In genomic region chr10:99431190-99431549, GRCh38 we compare ENCODE assay signal across 8 cellular contexts. TPM values are rescaled to one million over a fixed set of nuclear protein-coding genes. Genes with fewer than 3 reads are reported as not detected.
DNase-seq lines count a peak whose midpoint lies in the region; ATAC-seq and TF ChIP-seq lines count a peak whose summit lies in the region.

No MANE protein-coding gene starts in this region.

- H3K27me3 Mint-ChIP-seq in activated CD4-positive, alpha-beta T cell treated with anti-CD3 and anti-CD28 coated beads, Interleukin-2, amount 10 ng/mL, durations not matched to agents 24 days and 14 days = no peaks in the 10 kb centered on the region
- no peaks in the 10 kb centered on the region for H3K27me3 Mint-ChIP-seq in activated naive CD8-positive, alpha-beta T cell treated with anti-CD3 and anti-CD28 coated beads, Interleukin-2, amount 10 ng/mL, durations not matched to agents 7 days and 5 days

- no peaks in the 10 kb centered on the region for H3K9me3 ChIP-seq in cardiac muscle cell (ENCODE audit: low read depth)
- H3K9me3 ChIP-seq in neutrophil = no peaks in the 10 kb centered on the region

- peaks cover 32% of the 10 kb centered on the region for H3K4me1 Mint-ChIP-seq in activated CD4-positive, alpha-beta T cell treated with anti-CD3 and anti-CD28 coated beads, Interleukin-2, amount 10 ng/mL, durations not matched to agents 24 days and 14 days
- peaks cover 32% of the 10 kb centered on the region for H3K4me1 Mint-ChIP-seq in activated naive CD8-positive, alpha-beta T cell treated with anti-CD3 and anti-CD28 coated beads, Interleukin-2, amount 10 ng/mL, durations not matched to agents 7 days and 5 days

- H3K4me1 ChIP-seq in cardiac muscle cell (ENCODE audit: low read depth) (peaks cover 19% of the 10 kb centered on the region), neutrophil (ENCODE audit: control insufficient read depth in 1 of 2, insufficient read depth in 1 of 2, low read depth in 1 of 2, low read length in 1 of 2) (peaks cover 6 to 11% of the 10 kb centered on the region in 2 experiments)

- ATAC-seq in activated naive CD8-positive, alpha-beta T cell treated with anti-CD3 and anti-CD28 coated beads, Interleukin-2, amount 10 ng/mL, durations not matched to agents 7 days and 5 days (ENCODE audit: low read depth) = no peak
- no peak for ATAC-seq in GM18498 (IDR thresholded peaks at IDR 0.05; ENCODE audit: unreplicated experiment)
- ATAC-seq in GM18858 (IDR thresholded peaks at IDR 0.05; ENCODE audit: unreplicated experiment) = no peak

- H3K4me3 Mint-ChIP-seq in activated CD4-positive, alpha-beta T cell treated with anti-CD3 and anti-CD28 coated beads, Interleukin-2, amount 10 ng/mL, durations not matched to agents 24 days and 14 days = peak overlapping the region; percentile 99
- H3K4me3 Mint-ChIP-seq in activated naive CD8-positive, alpha-beta T cell treated with anti-CD3 and anti-CD28 coated beads, Interleukin-2, amount 10 ng/mL, durations not matched to agents 7 days and 5 days = peak overlapping the region; percentile 99

- H3K27me3 ChIP-seq in cardiac muscle cell (no peaks in the 10 kb centered on the region), neutrophil (no peaks in the 10 kb centered on the region)

- POLR2A ChIA-PET in activated naive CD8-positive, alpha-beta T cell treated with anti-CD3 and anti-CD28 coated beads, Interleukin-2, amount 10 ng/mL, durations not matched to agents 7 days and 5 days (lab: Charles Lee) = interaction anchor here (0.6 to 2.5 kb wide), 7 partner anchors 19 to 684 kb away, joined by 3 to 15 read pairs (median 5); partner anchors contain the start of genes COX15, CUTC and SLC25A28

- peaks cover 5% of the 10 kb centered on the region for H3K36me3 Mint-ChIP-seq in activated CD4-positive, alpha-beta T cell treated with anti-CD3 and anti-CD28 coated beads, Interleukin-2, amount 10 ng/mL, durations not matched to agents 24 days and 14 days (ENCODE audit: low read depth)
- H3K36me3 Mint-ChIP-seq in activated naive CD8-positive, alpha-beta T cell treated with anti-CD3 and anti-CD28 coated beads, Interleukin-2, amount 10 ng/mL, durations not matched to agents 7 days and 5 days = peaks cover 6% of the 10 kb centered on the region

- peak; percentile 71 for DNase-seq in activated CD4-positive, alpha-beta T cell treated with anti-CD3 and anti-CD28 coated beads, Interleukin-2, amount 10 ng/mL, durations not matched to agents 24 days and 14 days
- DNase-seq in activated CD4-positive, alpha-beta T cell treated with anti-CD3 and anti-CD28 coated beads, Interleukin-2, amount 50 U/mL, for 4 hours = no peak
- peak; percentile 69 for DNase-seq in M059J (ENCODE audit: low read depth)
- no peak for DNase-seq in activated naive CD8-positive, alpha-beta T cell treated with anti-CD3 and anti-CD28 coated beads, Interleukin-2, amount 10 ng/mL, durations not matched to agents 7 days and 5 days
- peak; percentile 46 to 51 for DNase-seq in cardiac muscle cell (ENCODE audit: low read depth in 1 of 2, low spot score in 1 of 2)

- H3K4me3 ChIP-seq in cardiac muscle cell = peak overlapping the region; percentile 90
- H3K4me3 ChIP-seq in neutrophil (ENCODE audit: low read depth in 1 of 2, low read length in 1 of 2) = peak overlapping the region; percentile 68 to 74

- TF ChIP-seq CTCF in cardiac muscle cell (IDR thresholded peaks at IDR 0.05; ENCODE audit: low read depth, low read length) (no peak), neutrophil (IDR thresholded peaks at IDR 0.05) (no peak)

- peaks cover 3% of the 10 kb centered on the region for H3K36me3 ChIP-seq in cardiac muscle cell
- no peaks in the 10 kb centered on the region for H3K36me3 ChIP-seq in neutrophil

- no peaks in the 10 kb centered on the region for H3K9me3 Mint-ChIP-seq in activated CD4-positive, alpha-beta T cell treated with anti-CD3 and anti-CD28 coated beads, Interleukin-2, amount 10 ng/mL, durations not matched to agents 24 days and 14 days
- no peaks in the 10 kb centered on the region for H3K9me3 Mint-ChIP-seq in activated naive CD8-positive, alpha-beta T cell treated with anti-CD3 and anti-CD28 coated beads, Interleukin-2, amount 10 ng/mL, durations not matched to agents 7 days and 5 days

- intact Hi-C loops in activated CD4-positive, alpha-beta T cell treated with anti-CD3 and anti-CD28 coated beads, Interleukin-2, amount 10 ng/mL, durations not matched to agents 24 days and 14 days (cut with micrococcal nuclease) = loop anchor here (2.0 kb wide), 1 partner anchor 38 kb away; no protein-coding TSS in a partner anchor

- peak overlapping the region; percentile 98 for H3K27ac Mint-ChIP-seq in activated CD4-positive, alpha-beta T cell treated with anti-CD3 and anti-CD28 coated beads, Interleukin-2, amount 10 ng/mL, durations not matched to agents 24 days and 14 days
- peak overlapping the region; percentile 96 for H3K27ac Mint-ChIP-seq in activated naive CD8-positive, alpha-beta T cell treated with anti-CD3 and anti-CD28 coated beads, Interleukin-2, amount 10 ng/mL, durations not matched to agents 7 days and 5 days

- H3K27ac ChIP-seq in cardiac muscle cell (peak overlapping the region; percentile 88), neutrophil (peak overlapping the region; percentile 66)

RNA-seq across cellular contexts. Expression of gene GOT1, which starts 0.7 kb away (rescaled TPM):
- 37.2 and 38.0 TPM in 2 replicates for total RNA-seq in activated CD4-positive, alpha-beta T cell treated with anti-CD3 and anti-CD28 coated beads, Interleukin-2, amount 10 ng/mL, durations not matched to agents 24 days and 14 days
- 38.3 and 68.6 TPM in 2 replicates for total RNA-seq in M059J (2014; rRNA removed; shearing (Covaris generic))
- 10 to 100 TPM; 22.6 to 24.0 TPM for total RNA-seq in activated naive CD8-positive, alpha-beta T cell treated with anti-CD3 and anti-CD28 coated beads, Interleukin-2, amount 10 ng/mL, durations not matched to agents 7 days and 5 days
- 114 and 142 TPM in 2 replicates for total RNA-seq in cardiac muscle cell
- 243 and 245 TPM in 2 replicates for polyA plus RNA-seq in cardiac muscle cell

Comparison
In these comparisons a context has a peak if more than half of its experiments do, and no peak if none do; other contexts are left out.
1. DNase-seq: peak in activated CD4-positive, alpha-beta T cell treated with anti-CD3 and anti-CD28 coated beads, Interleukin-2, amount 10 ng/mL, durations not matched to agents 24 days and 14 days (single experiment), M059J (single experiment) and cardiac muscle cell (2 of 2); none in activated CD4-positive, alpha-beta T cell treated with anti-CD3 and anti-CD28 coated beads, Interleukin-2, amount 50 U/mL, for 4 hours (0 of 2) and activated naive CD8-positive, alpha-beta T cell treated with anti-CD3 and anti-CD28 coated beads, Interleukin-2, amount 10 ng/mL, durations not matched to agents 7 days and 5 days (single experiment).